7 cellular contexts compared by ENCODE assay signal in the genomic region with DNA sequence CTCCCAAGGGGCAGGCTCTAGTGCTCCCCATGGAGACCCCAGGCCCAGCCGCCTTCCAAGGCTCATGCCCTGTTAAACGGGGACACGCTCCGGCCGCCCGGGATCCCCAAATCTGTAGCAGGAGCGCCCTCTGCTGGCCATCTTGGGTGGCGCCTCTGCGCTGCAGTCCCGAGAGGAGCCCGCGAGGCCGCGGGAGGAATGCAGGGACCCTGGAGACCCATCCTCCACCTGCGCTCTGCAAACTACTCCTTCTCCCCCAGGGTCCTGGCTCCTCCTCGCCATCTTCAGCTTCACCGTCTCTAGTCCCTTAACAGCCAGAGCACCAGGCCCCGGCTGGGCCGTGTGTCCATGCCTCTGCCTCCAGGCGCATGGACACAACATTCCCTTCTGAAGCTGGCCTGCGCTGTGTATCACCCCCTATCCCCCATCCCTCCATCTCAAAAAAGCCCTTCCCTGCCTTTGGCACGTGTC. TPM values are rescaled to one million over a fixed set of nuclear protein-coding genes. Genes with fewer than 3 reads are reported as not detected.
DNase-seq lines count a peak whose midpoint lies in the region; ATAC-seq and TF ChIP-seq lines count a peak whose summit lies in the region.

No MANE protein-coding gene starts in this region.

- no peaks in the 10 kb centered on the region for H3K9me3 Mint-ChIP-seq in type B pancreatic cell

- DNase-seq in GM13977 (ENCODE audit: low spot score) (peak; percentile 92), NB4 (ENCODE audit: low read depth) (peak; percentile 74), T-helper 1 cell (peak; percentile 75 to 88 (median 77)), adipocyte (ENCODE audit: low read depth) (peak; percentile 89), left cardiac atrium (peak; percentile 91), posterior cingulate gyrus (peak; percentile 78 to 98 (median 91)), type B pancreatic cell (ENCODE audit: extremely low spot score, unreplicated experiment) (peak; percentile 95)

- H3K9me3 ChIP-seq in adipocyte (ENCODE audit: control insufficient read depth, low read length) = no peaks in the 10 kb centered on the region

- H3K36me3 Mint-ChIP-seq in type B pancreatic cell = no peaks in the 10 kb centered on the region

- intact Hi-C loops in left cardiac atrium (cut with DNase I) (loop anchor here (1.0 to 5.0 kb wide), 4 partner anchors 96 to 791 kb away; no protein-coding TSS in a partner anchor), posterior cingulate gyrus (cut with DNase I) (loop anchor here (1.0 to 2.0 kb wide), 3 partner anchors 19 to 739 kb away; no protein-coding TSS in a partner anchor)

- peak overlapping the region; percentile 87 for H3K4me3 Mint-ChIP-seq in type B pancreatic cell

- H3K4me3 ChIP-seq in NB4 (ENCODE audit: low read depth, low read length) = no peak overlapping the region
- H3K4me3 ChIP-seq in adipocyte (ENCODE audit: low read length) = no peak overlapping the region

- TF ChIP-seq CTCF in GM13977 (IDR thresholded peaks at IDR 0.05; ENCODE audit: extremely low read depth, insufficient read depth, missing control alignments) = peak; percentile 96
- peak; percentile 71 for TF ChIP-seq CTCF in NB4 (IDR thresholded peaks at IDR 0.05; ENCODE audit: low read depth, low read length)
- peak; percentile 96 for TF ChIP-seq CTCF in type B pancreatic cell (conservative IDR thresholded peaks at IDR 0.05)

- H3K9ac ChIP-seq in adipocyte (ENCODE audit: low read length) = peak overlapping the region; percentile 74

- H3K27ac Mint-ChIP-seq in type B pancreatic cell = peak overlapping the region; percentile 93

- no peaks in the 10 kb centered on the region for H3K27me3 Mint-ChIP-seq in type B pancreatic cell

- ATAC-seq in left cardiac atrium = peak; percentile 85 to 90

- no peaks in the 10 kb centered on the region for H3K36me3 ChIP-seq in adipocyte (ENCODE audit: control insufficient read depth, insufficient read depth, low read length, severe bottlenecking)

- in situ Hi-C loops in GM13977 (cut with MboI; ENCODE audit: low pct_unique_long_range_greater_than_20kb, low sequenced_read_pairs, unreplicated experiment) = no loop called here

- peaks cover 15% of the 10 kb centered on the region for H3K4me1 ChIP-seq in adipocyte (ENCODE audit: control insufficient read depth, insufficient read depth, low read length)

- H3K4me1 Mint-ChIP-seq in type B pancreatic cell (ENCODE audit: unreplicated experiment) = peaks cover 22% of the 10 kb centered on the region

- H3K27me3 ChIP-seq in adipocyte (replicated peaks; ENCODE audit: control insufficient read depth, insufficient read depth, low read length) = no peaks in the 10 kb centered on the region

- TF ChIP-seq POLR2A in NB4 (IDR thresholded peaks at IDR 0.05; ENCODE audit: extremely low read depth, insufficient read length) = no peak

RNA-seq across cellular contexts. Expression of a gene that starts 23.6 kb away (rescaled TPM):
- not detected for total RNA-seq in left cardiac atrium
- total RNA-seq in type B pancreatic cell (ENCODE audit: low replicate concordance) = 512 and 3,327 TPM in 2 replicates

RNA-seq across cellular contexts. Expression of a gene that starts 35.4 kb away (rescaled TPM):
- 1 to 10 TPM in 1 of 2 donors, under 1 TPM in 1; 0.44 to 1.1 TPM for total RNA-seq in left cardiac atrium
- total RNA-seq in type B pancreatic cell (ENCODE audit: low replicate concordance) = 1.5 and 9.2 TPM in 2 replicates

RNA-seq across cellular contexts. Expression of a gene that starts 40.7 kb away (rescaled TPM):
- total RNA-seq in left cardiac atrium = 1,000 to 10,000 TPM in 1 of 2 donors, 100 to 1,000 TPM in 1; 883 to 1,102 TPM
- 677 and 972 TPM in 2 replicates for total RNA-seq in type B pancreatic cell (ENCODE audit: low replicate concordance)

Comparison
In these comparisons a context has a peak if more than half of its experiments do, and no peak if none do; other contexts are left out.
1. RNA of a gene that starts 23.6 kb away (total RNA-seq): 512 to 3,327 TPM in type B pancreatic cell; not detected in left cardiac atrium; every median in the first group is over 100 times any median in the second.
2. Peak in every context shown above with its lines, with median percentiles within 50 percentile points of each other: DNase-seq and CTCF ChIP-seq.